ENCODE assay signal across 18 cellular contexts in the genomic region with DNA sequence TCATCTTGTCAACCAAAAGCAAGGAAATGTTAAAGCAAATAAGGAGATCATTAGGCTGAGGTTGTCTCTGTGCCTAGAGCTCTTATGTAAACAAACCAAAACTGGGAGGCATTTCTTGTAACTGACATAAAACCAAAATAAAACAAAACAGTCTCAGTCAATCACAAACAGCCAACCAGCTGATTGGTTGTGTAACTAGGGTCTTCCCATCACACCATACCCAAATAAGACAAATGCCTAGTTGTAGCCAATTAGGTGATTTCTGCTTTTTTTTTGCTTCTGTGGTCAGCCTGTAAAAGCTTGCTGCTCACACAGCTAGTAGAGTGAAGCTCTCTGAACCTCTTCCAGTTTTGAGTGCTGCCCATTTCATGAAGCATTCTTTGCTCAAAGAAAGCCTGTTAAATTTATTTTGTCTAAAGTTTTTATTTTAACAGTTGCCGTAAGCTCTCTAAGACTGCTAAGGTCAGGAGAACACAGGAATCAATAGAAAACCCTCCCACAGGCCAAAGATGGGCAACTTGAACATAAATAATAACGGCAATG. TPM values are rescaled to one million over a fixed set of nuclear protein-coding genes. Genes with fewer than 3 reads are reported as not detected.
"Had no signal": no experiment of that assay in that cellular context is flagged by ENCODE, and none has a peak within 500 bp of the region (broad histone marks: within the 10 kb centered on the region; RNA-seq: fewer than 3 reads in every experiment).

No MANE protein-coding gene starts in this region.

- DNase-seq: activated CD4-positive, alpha-beta T cell treated with anti-CD3 and anti-CD28 coated beads, Interleukin-2, amount 50 U/mL, for 1 hour; activated CD8-positive, alpha-beta memory T cell treated with anti-CD3 and anti-CD28 coated beads for 24 hours; activated naive CD4-positive, alpha-beta T cell; activated naive CD8-positive, alpha-beta T cell treated with anti-CD3 and anti-CD28 coated beads, Interleukin-2, amount 50 U/mL, for 24 hours; cerebellar nuclear complex; effector memory CD4-positive, alpha-beta T cell; hippocampal formation; mucosa of descending colon; naive thymus-derived CD4-positive, alpha-beta T cell; pancreas; stimulated activated naive CD8-positive, alpha-beta T cell treated with anti-CD3 and anti-CD28 coated beads, Interleukin-15, amount 100 ng/mL, for 72 hours; T-helper 9 cell had no signal

- H3K27ac Mint-ChIP-seq: activated naive CD8-positive, alpha-beta T cell treated with anti-CD3 and anti-CD28 coated beads, Interleukin-2, amount 50 U/mL, for 24 hours; naive thymus-derived CD4-positive, alpha-beta T cell; type B pancreatic cell had no signal

- H3K4me1 Mint-ChIP-seq: activated naive CD8-positive, alpha-beta T cell treated with anti-CD3 and anti-CD28 coated beads, Interleukin-2, amount 50 U/mL, for 24 hours; naive thymus-derived CD4-positive, alpha-beta T cell; stimulated activated naive CD8-positive, alpha-beta T cell treated with anti-CD3 and anti-CD28 coated beads, Interleukin-15, amount 100 ng/mL, for 72 hours had no signal

- H3K9me3 Mint-ChIP-seq: activated naive CD8-positive, alpha-beta T cell treated with anti-CD3 and anti-CD28 coated beads, Interleukin-2, amount 50 U/mL, for 24 hours; naive thymus-derived CD4-positive, alpha-beta T cell; stimulated activated naive CD8-positive, alpha-beta T cell treated with anti-CD3 and anti-CD28 coated beads, Interleukin-15, amount 100 ng/mL, for 72 hours; type B pancreatic cell had no signal

- H3K27me3 Mint-ChIP-seq: stimulated activated naive CD8-positive, alpha-beta T cell treated with anti-CD3 and anti-CD28 coated beads, Interleukin-15, amount 100 ng/mL, for 72 hours; type B pancreatic cell had no signal

- H3K4me3 Mint-ChIP-seq: activated naive CD8-positive, alpha-beta T cell treated with anti-CD3 and anti-CD28 coated beads, Interleukin-2, amount 50 U/mL, for 24 hours; naive thymus-derived CD4-positive, alpha-beta T cell; stimulated activated naive CD8-positive, alpha-beta T cell treated with anti-CD3 and anti-CD28 coated beads, Interleukin-15, amount 100 ng/mL, for 72 hours; type B pancreatic cell had no signal

- H3K36me3 Mint-ChIP-seq: naive thymus-derived CD4-positive, alpha-beta T cell; type B pancreatic cell had no signal

RNA-seq across cellular contexts. Expression of gene R3HDML, which starts 16.9 kb away (rescaled TPM):
- total RNA-seq: ascending aorta; breast epithelium; left lobe of liver; mucosa of descending colon; naive thymus-derived CD4-positive, alpha-beta T cell; pancreas; sciatic nerve; temporal lobe had no signal

RNA-seq across cellular contexts. Expression of gene HNF4A, which starts 35.5 kb away (rescaled TPM):
- total RNA-seq: ascending aorta; naive thymus-derived CD4-positive, alpha-beta T cell; sciatic nerve; temporal lobe had no signal
